10 cellular contexts compared by ENCODE assay signal in the genomic region with DNA sequence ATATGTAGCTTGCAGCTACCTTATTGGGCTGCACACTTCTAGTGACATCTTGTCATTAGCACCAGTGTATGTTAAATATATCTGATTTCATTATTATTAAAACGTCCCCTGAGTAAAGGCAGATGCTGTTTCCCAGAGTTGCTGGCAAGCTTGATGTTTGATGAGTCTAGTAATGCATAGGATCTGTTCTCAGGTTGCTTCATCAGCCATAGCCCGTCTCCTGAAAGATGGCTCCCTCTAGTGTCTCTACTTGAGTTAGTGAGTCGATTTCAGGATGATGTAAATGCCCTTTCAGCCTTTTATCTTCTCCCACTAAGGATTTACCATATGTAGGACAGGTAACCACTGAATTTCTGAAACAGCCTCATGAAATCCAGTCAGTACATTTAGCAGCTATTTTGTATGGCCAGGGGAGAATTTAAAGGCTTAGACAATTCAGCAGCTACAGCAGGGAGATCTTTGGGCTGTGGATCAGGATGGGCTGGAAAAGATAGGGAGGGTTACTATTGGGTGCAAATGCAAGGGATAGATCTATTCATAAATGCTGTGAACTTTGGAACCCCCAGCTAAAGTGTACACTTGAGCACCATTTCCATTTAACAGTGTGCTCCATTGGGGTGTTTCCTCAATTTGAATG.
DNase-seq lines count a peak whose midpoint lies in the region; ATAC-seq and TF ChIP-seq lines count a peak whose summit lies in the region.
"Had no signal": no experiment of that assay in that cellular context is flagged by ENCODE, and none has a peak within 500 bp of the region (broad histone marks: within the 10 kb centered on the region; RNA-seq: fewer than 3 reads in every experiment).

No MANE protein-coding gene starts in this region.

- no peak overlapping the region for H3K23ac ChIP-seq in mesenchymal stem cell (ENCODE audit: low read length in 2 of 2)

- no peak overlapping the region for H3K14ac ChIP-seq in mesenchymal stem cell (ENCODE audit: low read length in 2 of 2)

- H3K36me3 Mint-ChIP-seq in activated CD8-positive, alpha-beta T cell treated with anti-CD3 and anti-CD28 coated beads for 36 hours (ENCODE audit: low read depth): no peaks in the 10 kb centered on the region
- no peaks in the 10 kb centered on the region for H3K36me3 Mint-ChIP-seq in activated CD8-positive, alpha-beta T cell treated with anti-CD3 and anti-CD28 coated beads, Interleukin-2, amount 10 ng/mL, durations not matched to agents 7 days and 5 days (ENCODE audit: low read depth)
- H3K36me3 Mint-ChIP-seq in brain: no peaks in the 10 kb centered on the region
- H3K36me3 Mint-ChIP-seq: activated naive CD8-positive, alpha-beta T cell; CD4-positive, CD25-positive, alpha-beta regulatory T cell had no signal

- intact Hi-C loops in activated CD8-positive, alpha-beta T cell treated with anti-CD3 and anti-CD28 coated beads for 36 hours (cut with micrococcal nuclease): loop anchor here (10.0 kb wide), 1 partner anchor 869 kb away; no protein-coding TSS in a partner anchor

- no peak overlapping the region for H3K4me3 Mint-ChIP-seq in activated CD8-positive, alpha-beta T cell treated with anti-CD3 and anti-CD28 coated beads for 36 hours
- no peak overlapping the region for H3K4me3 Mint-ChIP-seq in activated CD8-positive, alpha-beta T cell treated with anti-CD3 and anti-CD28 coated beads, Interleukin-2, amount 10 ng/mL, durations not matched to agents 7 days and 5 days
- no peak overlapping the region for H3K4me3 Mint-ChIP-seq in brain
- H3K4me3 Mint-ChIP-seq: activated naive CD8-positive, alpha-beta T cell; CD4-positive, CD25-positive, alpha-beta regulatory T cell had no signal

- no peak overlapping the region for H2BK5ac ChIP-seq in mesenchymal stem cell (ENCODE audit: low read depth, low read length, poor library complexity, severe bottlenecking)

- no peak overlapping the region for H3K4me3 ChIP-seq in mesenchymal stem cell (ENCODE audit: insufficient read depth in 1 of 2, low read depth in 1 of 2, low read length in 2 of 2)

- H2BK12ac ChIP-seq in mesenchymal stem cell (ENCODE audit: low read length in 2 of 2): no peak overlapping the region

- H3K27ac Mint-ChIP-seq in activated CD8-positive, alpha-beta T cell treated with anti-CD3 and anti-CD28 coated beads for 36 hours: no peak overlapping the region
- no peak overlapping the region for H3K27ac Mint-ChIP-seq in activated CD8-positive, alpha-beta T cell treated with anti-CD3 and anti-CD28 coated beads, Interleukin-2, amount 10 ng/mL, durations not matched to agents 7 days and 5 days
- peak overlapping the region in 2 of 5 experiments; percentile 52 to 79 for H3K27ac Mint-ChIP-seq in brain
- H3K27ac Mint-ChIP-seq: activated naive CD8-positive, alpha-beta T cell; CD4-positive, CD25-positive, alpha-beta regulatory T cell had no signal

- no peak overlapping the region for H3K4ac ChIP-seq in mesenchymal stem cell (ENCODE audit: low read depth in 1 of 2, low read length in 2 of 2)

- POLR2A ChIA-PET in activated CD8-positive, alpha-beta T cell treated with anti-CD3 and anti-CD28 coated beads for 36 hours (lab: Charles Lee): no interaction called here
- POLR2A ChIA-PET in activated CD8-positive, alpha-beta T cell treated with anti-CD3 and anti-CD28 coated beads, Interleukin-2, amount 10 ng/mL, durations not matched to agents 7 days and 5 days (lab: Charles Lee): no interaction called here

- H3K9me3 Mint-ChIP-seq in activated CD8-positive, alpha-beta T cell treated with anti-CD3 and anti-CD28 coated beads for 36 hours: no peaks in the 10 kb centered on the region
- no peaks in the 10 kb centered on the region for H3K9me3 Mint-ChIP-seq in activated CD8-positive, alpha-beta T cell treated with anti-CD3 and anti-CD28 coated beads, Interleukin-2, amount 10 ng/mL, durations not matched to agents 7 days and 5 days (ENCODE audit: insufficient read depth)
- H3K9me3 Mint-ChIP-seq in brain: peaks cover 0 to 3% (median 0%) of the 10 kb centered on the region in 5 experiments

- H3K27me3 ChIP-seq in mesenchymal stem cell (ENCODE audit: control insufficient read depth in 1 of 2, insufficient read depth in 1 of 2, low read length in 2 of 2): no peaks in the 10 kb centered on the region

- no peak overlapping the region for H2BK15ac ChIP-seq in mesenchymal stem cell (ENCODE audit: low read depth, poor library complexity, severe bottlenecking)

- no peak overlapping the region for H2BK120ac ChIP-seq in mesenchymal stem cell (ENCODE audit: low read depth, low read length)

- CTCF ChIA-PET in activated CD8-positive, alpha-beta T cell treated with anti-CD3 and anti-CD28 coated beads for 36 hours (lab: Charles Lee): interaction anchor here (0.5 to 2.2 kb wide), 3 partner anchors 11 to 518 kb away, joined by 3 to 6 read pairs (median 3); no protein-coding TSS in a partner anchor
- CTCF ChIA-PET in activated CD8-positive, alpha-beta T cell treated with anti-CD3 and anti-CD28 coated beads, Interleukin-2, amount 10 ng/mL, durations not matched to agents 7 days and 5 days (lab: Charles Lee): interaction anchor here (1.0 kb wide), 1 partner anchor 14 kb away, joined by 3 read pairs; no protein-coding TSS in a partner anchor

- no peak overlapping the region for H3K4me2 ChIP-seq in mesenchymal stem cell (ENCODE audit: low read length, poor library complexity, severe bottlenecking)

- H3K18ac ChIP-seq in mesenchymal stem cell (ENCODE audit: low read depth in 1 of 2, low read length in 2 of 2): no peak overlapping the region

- H3K27ac ChIP-seq in mesenchymal stem cell (ENCODE audit: low read length, poor library complexity, severe bottlenecking): no peak overlapping the region

- H2AFZ ChIP-seq in mesenchymal stem cell (ENCODE audit: low read depth, low read length): no peak overlapping the region

- 0% methylated on average over 3 of the region's 3 CpGs for WGBS in mesenchymal stem cell

- no peak for ATAC-seq in activated CD8-positive, alpha-beta T cell treated with anti-CD3 and anti-CD28 coated beads for 36 hours
- no peak for ATAC-seq in activated CD8-positive, alpha-beta T cell treated with anti-CD3 and anti-CD28 coated beads, Interleukin-2, amount 10 ng/mL, durations not matched to agents 7 days and 5 days
- ATAC-seq in HG03097 (IDR thresholded peaks at IDR 0.05; ENCODE audit: low FRiP score, unreplicated experiment): peak; percentile 66

- no peaks in the 10 kb centered on the region for H3K4me1 Mint-ChIP-seq in activated CD8-positive, alpha-beta T cell treated with anti-CD3 and anti-CD28 coated beads for 36 hours (ENCODE audit: low read depth)
- H3K4me1 Mint-ChIP-seq in activated CD8-positive, alpha-beta T cell treated with anti-CD3 and anti-CD28 coated beads, Interleukin-2, amount 10 ng/mL, durations not matched to agents 7 days and 5 days (ENCODE audit: low read depth): no peaks in the 10 kb centered on the region
- H3K4me1 Mint-ChIP-seq in brain: peaks cover 21% of the 10 kb centered on the region
- H3K4me1 Mint-ChIP-seq: CD4-positive, CD25-positive, alpha-beta regulatory T cell had no signal

- H2AK5ac ChIP-seq in mesenchymal stem cell (ENCODE audit: low read length, severe bottlenecking): no peak overlapping the region

- H3K27me3 Mint-ChIP-seq in activated CD8-positive, alpha-beta T cell treated with anti-CD3 and anti-CD28 coated beads for 36 hours: no peaks in the 10 kb centered on the region
- H3K27me3 Mint-ChIP-seq in activated CD8-positive, alpha-beta T cell treated with anti-CD3 and anti-CD28 coated beads, Interleukin-2, amount 10 ng/mL, durations not matched to agents 7 days and 5 days (ENCODE audit: low read depth): no peaks in the 10 kb centered on the region
- H3K27me3 Mint-ChIP-seq in brain: peaks cover 7% of the 10 kb centered on the region
- H3K27me3 Mint-ChIP-seq: CD4-positive, CD25-positive, alpha-beta regulatory T cell had no signal

- H3K36me3 ChIP-seq in mesenchymal stem cell (ENCODE audit: control insufficient read depth in 1 of 2, insufficient read depth in 2 of 2, low read depth in 1 of 2, low read length in 2 of 2): no peaks in the 10 kb centered on the region

- DNase-seq in activated CD8-positive, alpha-beta T cell treated with anti-CD3 and anti-CD28 coated beads for 36 hours: peak; percentile 4
- DNase-seq in activated CD8-positive, alpha-beta T cell treated with anti-CD3 and anti-CD28 coated beads, Interleukin-2, amount 10 ng/mL, durations not matched to agents 7 days and 5 days: no peak
- DNase-seq in NCI-H345 (lab: John Stamatoyannopoulos, UW) (peak; percentile 15), mesenchymal stem cell (peak; percentile 69), DMS79 treated with DMSO at 0.1 percent for 48 hours (lab: John Stamatoyannopoulos, UW) (no peak), activated gamma-delta T cell (lab: John Stamatoyannopoulos, UW) (no peak)

- no peak overlapping the region for H4K91ac ChIP-seq in mesenchymal stem cell (ENCODE audit: low read length)

- no peak for TF ChIP-seq CTCF in activated CD8-positive, alpha-beta T cell treated with anti-CD3 and anti-CD28 coated beads for 36 hours (IDR thresholded peaks at IDR 0.05)
- peak; percentile 78 to 84 for TF ChIP-seq CTCF in brain (conservative IDR thresholded peaks at IDR 0.05)

- no peaks in the 10 kb centered on the region for H3K79me1 ChIP-seq in mesenchymal stem cell (replicated peaks; ENCODE audit: low read length, poor library complexity, severe bottlenecking)

- H3K9me3 ChIP-seq in mesenchymal stem cell (ENCODE audit: control insufficient read depth, low read length): no peaks in the 10 kb centered on the region

- H3K9ac ChIP-seq in mesenchymal stem cell (ENCODE audit: low read length): no peak overlapping the region

- H3K4me1 ChIP-seq in mesenchymal stem cell (ENCODE audit: control insufficient read depth, insufficient read depth, low read depth, low read length): no peaks in the 10 kb centered on the region

- H4K8ac ChIP-seq in mesenchymal stem cell (ENCODE audit: low read length): no peak overlapping the region

Comparison
In these comparisons a context has a peak if more than half of its experiments do, and no peak if none do; other contexts are left out.
1. DNase-seq: peak in activated CD8-positive, alpha-beta T cell treated with anti-CD3 and anti-CD28 coated beads for 36 hours (single experiment), NCI-H345 (single experiment) and mesenchymal stem cell (single experiment); none in activated CD8-positive, alpha-beta T cell treated with anti-CD3 and anti-CD28 coated beads, Interleukin-2, amount 10 ng/mL, durations not matched to agents 7 days and 5 days (single experiment), DMS79 treated with DMSO at 0.1 percent for 48 hours (single experiment) and activated gamma-delta T cell (single experiment).